Comparison of ENCODE assay signal across 1 cellular context in genomic region chrX:103687073-103687695, GRCh38.
A peak's percentile ranks its signal among the peaks of the same experiment; 100 is the strongest.
TF ChIP-seq lines count a peak whose summit lies in the region.

No MANE protein-coding gene starts in this region.

TF ChIP-seq in K562, 482 proteins besides CTCF, POLR2A, EP300 and RAD21 (continued from another document and continues in another):
- peak in 1 of 2 experiments; percentile 85; a peak in 2 of 4 replicates for TF ChIP-seq MLLT1 (IDR thresholded peaks at IDR 0.05)
- TF ChIP-seq SREBF1 (IDR thresholded peaks at IDR 0.05; ENCODE audit: borderline replicate concordance, low read depth, low read length): no peak
- TF ChIP-seq ZNF12 (CRISPR knock-in tag; IDR thresholded peaks at IDR 0.05): no peak
- no peak for TF ChIP-seq ZNF407 (IDR thresholded peaks at IDR 0.05; ENCODE audit: low read depth)
- 0 out of 2 replicates have a peak, but pooled peaks have one; percentile 38 for TF ChIP-seq CREB3 (tag; conservative IDR thresholded peaks at IDR 0.05; ENCODE audit: low read depth)
- no peak for TF ChIP-seq SMAD4 (CRISPR knock-in tag; conservative IDR thresholded peaks at IDR 0.05)
- TF ChIP-seq POLR3G (IDR thresholded peaks at IDR 0.05; ENCODE audit: extremely low read depth, insufficient read length, insufficient replicate concordance): no peak
- peak; percentile 82; the same call in 1 of the 2 replicates for TF ChIP-seq TARDBP (IDR thresholded peaks at IDR 0.05)
- no peak for TF ChIP-seq FOXP4 (CRISPR knock-in tag; IDR thresholded peaks at IDR 0.05; ENCODE audit: borderline replicate concordance)
- TF ChIP-seq MAFG (tag; conservative IDR thresholded peaks at IDR 0.05): no peak
- no peak for TF ChIP-seq MCM7 (IDR thresholded peaks at IDR 0.05)
- TF ChIP-seq HLTF (IDR thresholded peaks at IDR 0.05): no peak
- TF ChIP-seq MNT (conservative IDR thresholded peaks at IDR 0.05): peak; percentile 85 to 92; a peak in 3 of 4 replicates
- no peak for TF ChIP-seq RNF219 (CRISPR knock-in tag; IDR thresholded peaks at IDR 0.05)
- TF ChIP-seq E2F4 (CRISPR knock-in tag; IDR thresholded peaks at IDR 0.05; ENCODE audit: low read depth): no peak
- TF ChIP-seq SP2 (IDR thresholded peaks at IDR 0.05; ENCODE audit: extremely low read depth, low read depth, low read length, poor library complexity, severe bottlenecking): no peak
- no peak for TF ChIP-seq SAP30 (IDR thresholded peaks at IDR 0.05; ENCODE audit: borderline replicate concordance, insufficient read depth, low read depth, low read length, poor library complexity, severe bottlenecking)
- no peak; the same call in 1 of the 2 replicates for TF ChIP-seq DPF2 (IDR thresholded peaks at IDR 0.05)
- no peak for TF ChIP-seq SRSF1 (IDR thresholded peaks at IDR 0.05; ENCODE audit: low read depth, low read length)
- TF ChIP-seq NR2C2 (CRISPR knock-in tag; IDR thresholded peaks at IDR 0.05): peak; percentile 58; the same call in 1 of the 2 replicates
- TF ChIP-seq NR2C2 (tag; IDR thresholded peaks at IDR 0.05): peak; percentile 94
- TF ChIP-seq XRCC3 (IDR thresholded peaks at IDR 0.05): no peak
- TF ChIP-seq THRB (CRISPR knock-in tag; conservative IDR thresholded peaks at IDR 0.05): no peak
- peak; percentile 55 for TF ChIP-seq CTBP1 (IDR thresholded peaks at IDR 0.05; ENCODE audit: borderline replicate concordance)
- no peak for TF ChIP-seq TSHZ1 (CRISPR knock-in tag; IDR thresholded peaks at IDR 0.05)
- peak; percentile 11 for TF ChIP-seq TAF1 (IDR thresholded peaks at IDR 0.05; ENCODE audit: control insufficient read depth, extremely low read depth, insufficient read depth, low read length, severe bottlenecking)
- TF ChIP-seq PKNOX1 (IDR thresholded peaks at IDR 0.05): no peak; the same call in 1 of the 2 replicates
- TF ChIP-seq PURB (CRISPR knock-in tag; IDR thresholded peaks at IDR 0.05; ENCODE audit: low read depth): no peak
- no peak for TF ChIP-seq NR2F6 (CRISPR knock-in tag; IDR thresholded peaks at IDR 0.05)
